In the genomic region with DNA sequence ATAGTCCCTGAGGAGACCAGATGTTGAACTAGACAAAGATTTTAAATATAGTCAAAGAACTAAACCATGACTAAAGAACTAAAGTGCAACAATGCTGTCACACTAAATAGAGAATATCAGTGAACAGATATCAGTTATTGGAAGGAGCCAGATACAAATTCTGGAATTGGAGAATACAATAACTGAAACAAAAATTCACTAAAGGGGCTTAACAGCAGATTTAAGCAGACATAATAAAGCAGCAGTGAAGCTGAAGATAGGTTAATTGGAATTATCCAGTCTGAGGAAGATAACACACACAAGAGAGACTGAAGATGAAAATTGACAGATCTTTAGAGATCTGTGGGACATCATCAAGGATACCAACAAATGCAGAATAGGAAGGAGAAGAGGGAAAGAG, we compare ENCODE assay signal across 26 cellular contexts. TPM values are rescaled to one million over a fixed set of nuclear protein-coding genes. Genes with fewer than 3 reads are reported as not detected.
"Had no signal": no experiment of that assay in that cellular context is flagged by ENCODE, and none has a peak within 500 bp of the region (broad histone marks: within the 10 kb centered on the region; RNA-seq: fewer than 3 reads in every experiment).

No MANE protein-coding gene starts in this region.

- ATAC-seq: activated CD4-positive, CD25-positive, alpha-beta regulatory T cell treated with anti-CD3 and anti-CD28 coated beads, Interleukin-2, amount 50 U/mL, for 24 hours; activated CD8-positive, alpha-beta T cell treated with anti-CD3 and anti-CD28 coated beads for 36 hours had no signal

- H3K4me1 Mint-ChIP-seq: brain; central memory CD8-positive, alpha-beta T cell had no signal

- H3K27ac ChIP-seq: ascending aorta had no signal

- H3K27ac Mint-ChIP-seq: activated CD8-positive, alpha-beta T cell treated with anti-CD3 and anti-CD28 coated beads for 36 hours; brain; T-helper 1 cell treated with Interleukin-12 subunit alpha and Interleukin-12 subunit beta and Interleukin-4 antibody, amounts not matched to agents 30 μg/mL and 1 μg/mL, for 36 hours had no signal

- H3K4me3 ChIP-seq: ascending aorta had no signal

- FAIRE-seq: RCC 7860 had no signal

- H3K27me3 ChIP-seq: ascending aorta had no signal

- H3K36me3 ChIP-seq: ascending aorta had no signal

- DNase-seq: activated CD4-positive, alpha-beta T cell treated with anti-CD3 and anti-CD28 coated beads for 4 hours; activated CD8-positive, alpha-beta memory T cell treated with anti-CD3 and anti-CD28 coated beads, Interleukin-2, amount 50 U/mL, for 48 hours; activated CD8-positive, alpha-beta T cell treated with anti-CD3 and anti-CD28 coated beads for 36 hours; activated naive CD4-positive, alpha-beta T cell treated with anti-CD3 and anti-CD28 coated beads, Interleukin-2, amount 50 U/mL, for 16 hours; activated T-cell treated with anti-CD3 and anti-CD28 coated beads, Interleukin-2, amount 50 U/mL, for 1 hour; amniotic stem cell; KG1; NCI-H1092; NCI-H1417; NCI-H1930; NCI-H2107; NCI-H345; NCI-H510A; NCI-H526 treated with DMSO at 0.1 percent for 48 hours; NCI-H82; OCI-M1; SHP77 treated with DMSO at 0.1 percent for 48 hours had no signal

- H3K4me3 Mint-ChIP-seq: activated CD8-positive, alpha-beta T cell treated with anti-CD3 and anti-CD28 coated beads for 36 hours; brain; central memory CD8-positive, alpha-beta T cell; T-helper 1 cell treated with Interleukin-12 subunit alpha and Interleukin-12 subunit beta and Interleukin-4 antibody, amounts not matched to agents 30 μg/mL and 1 μg/mL, for 36 hours had no signal

- H3K4me1 ChIP-seq: ascending aorta had no signal

RNA-seq across cellular contexts. Expression of a gene that starts 10.4 kb away (rescaled TPM):
- total RNA-seq: ascending aorta, LHCN-M2, M059J, SK-MEL-5 had no signal
